ENCODE assay signal across 14 cellular contexts in the genomic region with DNA sequence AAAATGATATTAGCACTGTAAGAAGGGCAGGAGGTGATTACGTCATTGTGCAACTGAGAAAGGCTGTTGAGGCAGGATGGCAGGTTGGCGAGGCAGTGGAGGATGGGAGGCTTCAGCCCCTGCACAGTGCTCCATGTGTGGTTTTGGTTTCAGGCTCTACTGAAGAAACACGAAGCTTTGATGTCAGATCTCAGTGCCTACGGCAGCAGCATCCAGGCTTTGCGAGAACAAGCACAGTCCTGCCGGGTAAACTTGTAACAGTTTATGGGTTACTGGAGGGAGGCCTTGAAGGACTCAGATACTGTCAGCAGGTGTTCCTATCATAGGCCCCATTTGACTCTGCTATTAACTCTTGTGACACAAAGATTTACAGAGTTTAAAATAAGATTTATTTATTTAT. TPM values are rescaled to one million over a fixed set of nuclear protein-coding genes. Genes with fewer than 3 reads are reported as not detected.
A peak's percentile ranks its signal among the peaks of the same experiment; 100 is the strongest.
DNase-seq lines count a peak whose midpoint lies in the region; ATAC-seq, FAIRE-seq and TF ChIP-seq lines count a peak whose summit lies in the region.
"Had no signal": no experiment of that assay in that cellular context is flagged by ENCODE, and none has a peak within 500 bp of the region (broad histone marks: within the 10 kb centered on the region; RNA-seq: fewer than 3 reads in every experiment).

No MANE protein-coding gene starts in this region.

- DNase-seq in CD4-positive, alpha-beta T cell: peak; percentile 7 to 58 (median 24)
- peak in 3 of 5 donors; percentile 6 to 92 (median 16) for DNase-seq in T-helper 1 cell
- DNase-seq in activated T-helper 2 cell treated with anti-CD3 and anti-CD28 coated beads, Interferon-gamma antibody, Interleukin-2, Interleukin-4, amounts not matched to agents 10 μg/mL and 5 μg/mL and 100 μg/mL, durations not matched to agents 14 hours and 24 hours and 36 hours (ENCODE audit: low spot score): peak; percentile 55
- DNase-seq in stimulated activated CD4-positive, alpha-beta T cell treated with anti-CD3 and anti-CD28 coated beads, Interleukin-15, amount 100 ng/mL, for 24 hours: peak; percentile 68
- no peak for DNase-seq in frontal cortex (ENCODE audit: low spot score in 2 of 2)
- DNase-seq: activated B cell treated with CpG ODN at 0.5 μM for 24 hours, EL, esophagus squamous epithelium, NCI-H510A treated with DMSO at 0.1 percent for 48 hours, SHP77 treated with DMSO at 0.1 percent for 48 hours had no signal

- ATAC-seq in CD4-positive, alpha-beta T cell (ENCODE audit: poor library complexity): peak; percentile 95
- ATAC-seq in HG03025 (IDR thresholded peaks at IDR 0.05; ENCODE audit: low FRiP score, unreplicated experiment): no peak
- no peak for ATAC-seq in GM18868 (IDR thresholded peaks at IDR 0.05; ENCODE audit: unreplicated experiment)
- ATAC-seq in GM18520 (IDR thresholded peaks at IDR 0.05; ENCODE audit: unreplicated experiment): no peak

- TF ChIP-seq CTCF in CD4-positive, alpha-beta T cell (IDR thresholded peaks at IDR 0.05): no peak

- peaks cover 94% of the 10 kb centered on the region for H3K36me3 Mint-ChIP-seq in CD4-positive, alpha-beta T cell (ENCODE audit: low read depth)
- H3K36me3 Mint-ChIP-seq in activated T-helper 2 cell treated with anti-CD3 and anti-CD28 coated beads, Interferon-gamma antibody, Interleukin-2, Interleukin-4, amounts not matched to agents 10 μg/mL and 5 μg/mL and 100 μg/mL, durations not matched to agents 14 hours and 24 hours and 36 hours (ENCODE audit: low read depth): peaks cover 83% of the 10 kb centered on the region

- no peak overlapping the region for H3K27ac ChIP-seq in CD4-positive, alpha-beta T cell (ENCODE audit: low read depth, low read length)
- H3K27ac ChIP-seq: cardiac muscle cell, esophagus squamous epithelium had no signal

- peak overlapping the region; percentile 82 for H3K27ac Mint-ChIP-seq in CD4-positive, alpha-beta T cell
- peak overlapping the region; percentile 36 for H3K27ac Mint-ChIP-seq in activated T-helper 2 cell treated with anti-CD3 and anti-CD28 coated beads, Interferon-gamma antibody, Interleukin-2, Interleukin-4, amounts not matched to agents 10 μg/mL and 5 μg/mL and 100 μg/mL, durations not matched to agents 14 hours and 24 hours and 36 hours
- H3K27ac Mint-ChIP-seq: activated B cell treated with CpG ODN at 0.5 μM for 24 hours had no signal

- H3K27me3 ChIP-seq in CD4-positive, alpha-beta T cell (ENCODE audit: control insufficient read depth, insufficient read depth, low read length): no peaks in the 10 kb centered on the region
- H3K27me3 ChIP-seq: cardiac muscle cell, esophagus squamous epithelium had no signal

- no peak for FAIRE-seq in frontal cortex (lab: Jason Lieb, UNC)

- H3K4me1 Mint-ChIP-seq in CD4-positive, alpha-beta T cell (ENCODE audit: low read depth): peaks cover 15% of the 10 kb centered on the region
- H3K4me1 Mint-ChIP-seq in activated T-helper 2 cell treated with anti-CD3 and anti-CD28 coated beads, Interferon-gamma antibody, Interleukin-2, Interleukin-4, amounts not matched to agents 10 μg/mL and 5 μg/mL and 100 μg/mL, durations not matched to agents 14 hours and 24 hours and 36 hours (ENCODE audit: low read depth): peaks cover 10% of the 10 kb centered on the region
- H3K4me1 Mint-ChIP-seq: activated B cell treated with CpG ODN at 0.5 μM for 24 hours had no signal

- CTCF ChIA-PET in CD4-positive, alpha-beta T cell (lab: Charles Lee): no interaction called here

- peak overlapping the region; percentile 12 for H3K4me3 Mint-ChIP-seq in CD4-positive, alpha-beta T cell
- H3K4me3 Mint-ChIP-seq in activated T-helper 2 cell treated with anti-CD3 and anti-CD28 coated beads, Interferon-gamma antibody, Interleukin-2, Interleukin-4, amounts not matched to agents 10 μg/mL and 5 μg/mL and 100 μg/mL, durations not matched to agents 14 hours and 24 hours and 36 hours (ENCODE audit: low read depth): no peak overlapping the region
- H3K4me3 Mint-ChIP-seq: activated B cell treated with CpG ODN at 0.5 μM for 24 hours had no signal

- no peaks in the 10 kb centered on the region for H3K9me3 Mint-ChIP-seq in CD4-positive, alpha-beta T cell
- H3K9me3 Mint-ChIP-seq in activated T-helper 2 cell treated with anti-CD3 and anti-CD28 coated beads, Interferon-gamma antibody, Interleukin-2, Interleukin-4, amounts not matched to agents 10 μg/mL and 5 μg/mL and 100 μg/mL, durations not matched to agents 14 hours and 24 hours and 36 hours: no peaks in the 10 kb centered on the region
- H3K9me3 Mint-ChIP-seq: activated B cell treated with CpG ODN at 0.5 μM for 24 hours had no signal

- no peaks in the 10 kb centered on the region for H3K9me3 ChIP-seq in CD4-positive, alpha-beta T cell (ENCODE audit: control insufficient read depth, low read length)
- H3K9me3 ChIP-seq: esophagus squamous epithelium had no signal

- intact Hi-C loops in CD4-positive, alpha-beta T cell (cut with DNase I, micrococcal nuclease): loop anchor here in 1 of 2 experiments (5.0 kb wide), 1 partner anchor 35 kb away; a partner anchor contains a TSS
- intact Hi-C loops in activated T-helper 2 cell treated with anti-CD3 and anti-CD28 coated beads, Interferon-gamma antibody, Interleukin-2, Interleukin-4, amounts not matched to agents 10 μg/mL and 5 μg/mL and 100 μg/mL, durations not matched to agents 14 hours and 24 hours and 36 hours (cut with micrococcal nuclease): no loop called here

- no peaks in the 10 kb centered on the region for H3K27me3 Mint-ChIP-seq in CD4-positive, alpha-beta T cell
- H3K27me3 Mint-ChIP-seq in activated T-helper 2 cell treated with anti-CD3 and anti-CD28 coated beads, Interferon-gamma antibody, Interleukin-2, Interleukin-4, amounts not matched to agents 10 μg/mL and 5 μg/mL and 100 μg/mL, durations not matched to agents 14 hours and 24 hours and 36 hours (ENCODE audit: low read depth): no peaks in the 10 kb centered on the region
- H3K27me3 Mint-ChIP-seq: activated B cell treated with CpG ODN at 0.5 μM for 24 hours had no signal

- POLR2A ChIA-PET in CD4-positive, alpha-beta T cell (lab: Charles Lee): interaction anchor here (1.0 kb wide), 2 partner anchors 33 to 34 kb away, joined by 4 to 5 read pairs; no protein-coding TSS in a partner anchor

RNA-seq across cellular contexts. Expression of a gene that starts 35.1 kb away (rescaled TPM):
- 100 to 1,000 TPM; 386 to 392 TPM for total RNA-seq in CD4-positive, alpha-beta T cell
- 286 and 303 TPM in 2 replicates for total RNA-seq in activated T-helper 2 cell treated with anti-CD3 and anti-CD28 coated beads, Interferon-gamma antibody, Interleukin-2, Interleukin-4, amounts not matched to agents 10 μg/mL and 5 μg/mL and 100 μg/mL, durations not matched to agents 14 hours and 24 hours and 36 hours
- total RNA-seq in frontal cortex: 810 TPM

Comparison
In these comparisons a context has a peak if more than half of its experiments do, and no peak if none do; other contexts are left out.
1. DNase-seq: peak in CD4-positive, alpha-beta T cell (10 of 10), T-helper 1 cell (3 of 5), activated T-helper 2 cell treated with anti-CD3 and anti-CD28 coated beads, Interferon-gamma antibody, Interleukin-2, Interleukin-4, amounts not matched to agents 10 μg/mL and 5 μg/mL and 100 μg/mL, durations not matched to agents 14 hours and 24 hours and 36 hours (single experiment) and stimulated activated CD4-positive, alpha-beta T cell treated with anti-CD3 and anti-CD28 coated beads, Interleukin-15, amount 100 ng/mL, for 24 hours (single experiment); none in frontal cortex (0 of 2).